8 cellular contexts compared by ENCODE assay signal in genomic region chr12:63420206-63420644, GRCh38.
DNase-seq lines count a peak whose midpoint lies in the region; ATAC-seq lines count a peak whose summit lies in the region.

No MANE protein-coding gene starts in this region.

- H3K4me1 Mint-ChIP-seq in T-helper 2 cell treated with Interferon-gamma antibody and Interleukin-4, amounts not matched to agents 5 μg/mL and 100 μg/mL, for 36 hours (ENCODE audit: low read depth) = no peaks in the 10 kb centered on the region

- no peak overlapping the region for H3K4me3 Mint-ChIP-seq in T-helper 2 cell treated with Interferon-gamma antibody and Interleukin-4, amounts not matched to agents 5 μg/mL and 100 μg/mL, for 36 hours

- in situ Hi-C loops in Caki2 (cut with HindIII; ENCODE audit: low pct_unique_long_range_greater_than_20kb, low sequenced_read_pairs) = no loop called here

- peak; percentile 66 for DNase-seq in Caki2 (ENCODE audit: low read depth)
- DNase-seq in NCI-H1694 treated with DMSO at 0.1 percent for 48 hours (lab: John Stamatoyannopoulos, UW) = peak; percentile 21
- DNase-seq in T-helper 2 cell treated with Interferon-gamma antibody and Interleukin-4, amounts not matched to agents 5 μg/mL and 100 μg/mL, for 36 hours (ENCODE audit: low spot score) = peak; percentile 6
- peak; percentile 50 for DNase-seq in fibroblast of the conjunctiva (ENCODE audit: low read depth)
- peak; percentile 78 for DNase-seq in smooth muscle cell of the brain vasculature (ENCODE audit: low read depth, low spot score)
- no peak for DNase-seq in nucleus accumbens (lab: John Stamatoyannopoulos, UW)

- no peaks in the 10 kb centered on the region for H3K36me3 Mint-ChIP-seq in T-helper 2 cell treated with Interferon-gamma antibody and Interleukin-4, amounts not matched to agents 5 μg/mL and 100 μg/mL, for 36 hours (ENCODE audit: low read depth)

- H3K27ac Mint-ChIP-seq in T-helper 2 cell treated with Interferon-gamma antibody and Interleukin-4, amounts not matched to agents 5 μg/mL and 100 μg/mL, for 36 hours = no peak overlapping the region

- no peaks in the 10 kb centered on the region for H3K27me3 Mint-ChIP-seq in T-helper 2 cell treated with Interferon-gamma antibody and Interleukin-4, amounts not matched to agents 5 μg/mL and 100 μg/mL, for 36 hours (ENCODE audit: low read depth)

- ATAC-seq in GM18870 (IDR thresholded peaks at IDR 0.05; ENCODE audit: unreplicated experiment) (peak; percentile 93), HG03025 (IDR thresholded peaks at IDR 0.05; ENCODE audit: low FRiP score, unreplicated experiment) (peak; percentile 93)

- H3K9me3 Mint-ChIP-seq in T-helper 2 cell treated with Interferon-gamma antibody and Interleukin-4, amounts not matched to agents 5 μg/mL and 100 μg/mL, for 36 hours = no peaks in the 10 kb centered on the region

Comparison
In these comparisons a context has a peak if more than half of its experiments do, and no peak if none do; other contexts are left out.
1. DNase-seq: peak in Caki2 (single experiment), NCI-H1694 treated with DMSO at 0.1 percent for 48 hours (single experiment), T-helper 2 cell treated with Interferon-gamma antibody and Interleukin-4, amounts not matched to agents 5 μg/mL and 100 μg/mL, for 36 hours (single experiment), fibroblast of the conjunctiva (single experiment) and smooth muscle cell of the brain vasculature (single experiment); none in nucleus accumbens (0 of 56).